12 cellular contexts compared by ENCODE assay signal in genomic region chrX:150766351-150767044, GRCh38.
A peak's percentile ranks its signal among the peaks of the same experiment; 100 is the strongest.
DNase-seq lines count a peak whose midpoint lies in the region; ATAC-seq, FAIRE-seq and TF ChIP-seq lines count a peak whose summit lies in the region.
"Had no signal": no experiment of that assay in that cellular context is flagged by ENCODE, and none has a peak within 500 bp of the region (broad histone marks: within the 10 kb centered on the region; RNA-seq: fewer than 3 reads in every experiment).

No MANE protein-coding gene starts in this region.

- no peak overlapping the region for H4K5ac ChIP-seq in H9 (ENCODE audit: insufficient read length, low read depth, low read length)

- H3K27ac ChIP-seq in H9 (ENCODE audit: insufficient read length, low read depth, low read length), result no peak overlapping the region
- peak overlapping the region; percentile 37 for H3K27ac ChIP-seq in hepatocyte
- H3K27ac ChIP-seq: neutrophil, SK-N-MC had no signal

- H3K56ac ChIP-seq in H9 (ENCODE audit: insufficient read length, low read depth, low read length), result no peak overlapping the region

- H4K91ac ChIP-seq in H9 (ENCODE audit: insufficient read length, low read depth, low read length), result no peak overlapping the region

- no peak overlapping the region for H2BK120ac ChIP-seq in H9 (ENCODE audit: low read depth, low read length, poor library complexity, severe bottlenecking)

- H3K4me3 ChIP-seq in BE2C (ENCODE audit: low read depth, low read length), result no peak overlapping the region
- no peak overlapping the region for H3K4me3 ChIP-seq in hepatocyte
- H3K4me3 ChIP-seq: SK-N-MC had no signal

- H3K36me3 ChIP-seq in BE2C (no peaks in the 10 kb centered on the region), hepatocyte (replicated peaks; ENCODE audit: insufficient read depth, low read depth) (no peaks in the 10 kb centered on the region)

- TF ChIP-seq CTCF in BE2C (IDR thresholded peaks at IDR 0.05; ENCODE audit: low read depth, low read length) (peak; percentile 23; the same call in 1 of the 2 replicates), H9 (conservative IDR thresholded peaks at IDR 0.05) (peak; percentile 43; the same call in 2 of the 3 replicates), hepatocyte (IDR thresholded peaks at IDR 0.05; ENCODE audit: poor library complexity) (no peak)

- H3K27me3 Mint-ChIP-seq in H9 (ENCODE audit: low read depth), result no peaks in the 10 kb centered on the region

- H3K4me3 Mint-ChIP-seq in H9, result no peak overlapping the region

- in situ Hi-C loops in SK-MEL-5 (cut with HindIII; ENCODE audit: low pct_unique_long_range_greater_than_20kb, low sequenced_read_pairs), result no loop called here

- no peaks in the 10 kb centered on the region for H3K9me2 ChIP-seq in hepatocyte (replicated peaks; ENCODE audit: insufficient read depth)

- H3K27me3 ChIP-seq in BE2C (no peaks in the 10 kb centered on the region), H9 (ENCODE audit: insufficient read depth, low read length) (no peaks in the 10 kb centered on the region), hepatocyte (no peaks in the 10 kb centered on the region)
- H3K27me3 ChIP-seq: neutrophil had no signal

- H3K4me1 ChIP-seq in BE2C, result no peaks in the 10 kb centered on the region
- H3K4me1 ChIP-seq in H9 (ENCODE audit: insufficient read depth, low read length), result peaks cover 4% of the 10 kb centered on the region; the same call in 1 of the 2 replicates
- no peaks in the 10 kb centered on the region for H3K4me1 ChIP-seq in hepatocyte (ENCODE audit: insufficient read depth)

- DNase-seq in BE2C (no peak), H9 (peak; percentile 54), SK-MEL-5 (ENCODE audit: low read depth, low spot score) (peak; percentile 32), hepatocyte (ENCODE audit: low spot score) (no peak), RCC 7860 (ENCODE audit: low spot score) (no peak)
- DNase-seq: activated CD4-positive, alpha-beta T cell treated with anti-CD3 and anti-CD28 coated beads, Interleukin-2, amount 50 U/mL, for 1 hour; activated gamma-delta T cell treated with Interleukin-2 at 50 U/mL for 16 hours had no signal

- no peak overlapping the region for H3K23ac ChIP-seq in H9 (ENCODE audit: insufficient read length, low read depth, low read length)

- H3K14ac ChIP-seq in H9 (ENCODE audit: insufficient read depth, low read length), result no peak overlapping the region

- no peak overlapping the region for H3K9ac ChIP-seq in H9 (ENCODE audit: extremely low read depth, insufficient read length, low read length)

- peaks cover 9 to 24% of the 10 kb centered on the region in 2 experiments for H3K4me1 Mint-ChIP-seq in H9

- H3K36me3 Mint-ChIP-seq in H9 (ENCODE audit: insufficient read depth in 1 of 3, low read depth in 3 of 3), result peaks cover 2 to 25% (median 15%) of the 10 kb centered on the region in 3 experiments; a peak in 6 of 7 replicates

- no peak overlapping the region for H2BK15ac ChIP-seq in H9 (ENCODE audit: low read depth, low read length)

- no peak for FAIRE-seq in RCC 7860 (lab: Jason Lieb, UNC)

- peaks cover 2% of the 10 kb centered on the region for H4K20me1 ChIP-seq in H9 (ENCODE audit: control insufficient read depth, insufficient read depth, insufficient read length)
- no peaks in the 10 kb centered on the region for H4K20me1 ChIP-seq in hepatocyte (ENCODE audit: insufficient read depth, poor library complexity, severe bottlenecking)

- ATAC-seq in HG03521 (IDR thresholded peaks at IDR 0.05; ENCODE audit: unreplicated experiment) (no peak), GM21381 (IDR thresholded peaks at IDR 0.05; ENCODE audit: unreplicated experiment) (no peak), GM21423 (IDR thresholded peaks at IDR 0.05; ENCODE audit: unreplicated experiment) (no peak)

- H3K4ac ChIP-seq in H9 (ENCODE audit: low read depth, low read length), result no peak overlapping the region

- H3K4me2 ChIP-seq in H9 (ENCODE audit: insufficient read depth, insufficient read length, low read length) (no peak overlapping the region), hepatocyte (no peak overlapping the region)

- no peak overlapping the region for H2AFZ ChIP-seq in H9 (ENCODE audit: low read length)
- no peak overlapping the region for H2AFZ ChIP-seq in hepatocyte

- H3K79me1 ChIP-seq in H9 (ENCODE audit: insufficient read depth, low read depth, low read length, poor library complexity, severe bottlenecking), result no peaks in the 10 kb centered on the region

- H2BK5ac ChIP-seq in H9 (ENCODE audit: insufficient read length, low read length), result no peak overlapping the region

- WGBS in H9 (ENCODE audit: extremely low coverage, insufficient read length, low lambda C conversion rate), result no CpG with 5 or more reads among the region's 13 CpGs
- WGBS in hepatocyte (ENCODE audit: low lambda C conversion rate, missing lambda C conversion rate), result 80% methylated on average over 13 of the region's 13 CpGs

- H4K8ac ChIP-seq in H9 (replicated peaks; ENCODE audit: insufficient read length, low read depth, low read length), result no peak overlapping the region

- no peaks in the 10 kb centered on the region for H3K23me2 ChIP-seq in H9 (ENCODE audit: insufficient read length, low read depth, low read length, poor library complexity, severe bottlenecking)

- no peak overlapping the region for H2AK5ac ChIP-seq in H9 (ENCODE audit: insufficient read length, low read length)

- H3K9me3 Mint-ChIP-seq in H9, result peaks cover 39 to 62% of the 10 kb centered on the region in 2 experiments

- H3K18ac ChIP-seq in H9 (ENCODE audit: insufficient read length, low read depth, low read length), result no peak overlapping the region

- H2BK12ac ChIP-seq in H9 (ENCODE audit: insufficient read length, low read depth, low read length), result no peak overlapping the region

- peak overlapping the region in 1 of 3 experiments; percentile 57; a peak in 1 of 7 replicates for H3K27ac Mint-ChIP-seq in H9

- H3K79me2 ChIP-seq in H9 (ENCODE audit: insufficient read depth, low read length), result no peaks in the 10 kb centered on the region
- H3K79me2 ChIP-seq in hepatocyte, result no peaks in the 10 kb centered on the region

- H3T11ph ChIP-seq in H9 (ENCODE audit: low read length), result no peak overlapping the region

- H2BK20ac ChIP-seq in H9 (ENCODE audit: low read depth, low read length, poor library complexity, severe bottlenecking), result no peak overlapping the region

- H3K9me3 ChIP-seq in BE2C, result no peaks in the 10 kb centered on the region
- H3K9me3 ChIP-seq in H9 (ENCODE audit: control insufficient read depth, low read depth, low read length), result no peaks in the 10 kb centered on the region
- H3K9me3 ChIP-seq in hepatocyte (ENCODE audit: low read depth), result no peaks in the 10 kb centered on the region
- H3K9me3 ChIP-seq: neutrophil had no signal

Comparison
In these comparisons a context has a peak if more than half of its experiments do, and no peak if none do; other contexts are left out.
1. DNase-seq: peak in H9 (single experiment) and SK-MEL-5 (single experiment); none in BE2C (single experiment), hepatocyte (single experiment) and RCC 7860 (single experiment).